Comparison of ENCODE assay signal across 6 cellular contexts in the genomic region with DNA sequence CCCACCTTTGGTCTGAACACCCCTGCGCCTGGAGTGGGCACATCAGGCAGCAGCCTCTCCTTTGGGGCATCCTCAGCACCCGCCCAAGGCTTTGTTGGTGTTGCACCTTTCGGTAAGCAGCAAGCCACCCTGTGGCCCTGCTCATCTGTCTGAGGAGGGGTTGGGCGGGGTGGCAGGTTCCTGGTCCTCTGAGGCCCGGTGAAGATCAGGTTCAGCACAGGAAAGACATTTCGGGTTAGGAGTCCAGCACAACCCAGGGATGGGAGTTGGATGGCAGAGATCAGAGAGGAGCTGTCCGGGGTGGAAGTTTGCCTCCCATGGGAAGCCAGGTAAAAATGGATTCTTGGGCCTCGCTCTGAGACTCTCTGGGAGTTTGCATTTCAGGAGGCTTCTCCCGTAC. TPM values are rescaled to one million over a fixed set of nuclear protein-coding genes. Genes with fewer than 3 reads are reported as not detected.
"Had no signal": no experiment of that assay in that cellular context is flagged by ENCODE, and none has a peak within 500 bp of the region (broad histone marks: within the 10 kb centered on the region; RNA-seq: fewer than 3 reads in every experiment).

No MANE protein-coding gene starts in this region.

RNA-seq across cellular contexts. Expression of a gene that starts 23.7 kb away (rescaled TPM):
- total RNA-seq: esophagus mucosa, gastrocnemius medialis, left ventricle myocardium inferior, right atrium auricular region, smooth muscle cell, thoracic aorta had no signal
